ENCODE assay signal across 18 cellular contexts in genomic region chr5:44387391-44387790, GRCh38. TPM values are rescaled to one million over a fixed set of nuclear protein-coding genes. Genes with fewer than 3 reads are reported as not detected.
DNase-seq lines count a peak whose midpoint lies in the region; ATAC-seq and TF ChIP-seq lines count a peak whose summit lies in the region.
"Had no signal": no experiment of that assay in that cellular context is flagged by ENCODE, and none has a peak within 500 bp of the region (broad histone marks: within the 10 kb centered on the region; RNA-seq: fewer than 3 reads in every experiment).

No MANE protein-coding gene starts in this region.

- H3K4me1 ChIP-seq in mucosa of rectum (ENCODE audit: control insufficient read depth in 2 of 2, insufficient read depth in 2 of 2, low read length in 2 of 2) (no peaks in the 10 kb centered on the region), testis (peaks cover 5% of the 10 kb centered on the region)

- H3K27ac ChIP-seq in dorsolateral prefrontal cortex = no peak overlapping the region
- H3K27ac ChIP-seq in mucosa of rectum (ENCODE audit: low read depth in 2 of 2, low read length in 2 of 2) = no peak overlapping the region
- peak overlapping the region in 1 of 2 donors; percentile 5 for H3K27ac ChIP-seq in testis

- peaks cover 3% of the 10 kb centered on the region for H3K9me3 Mint-ChIP-seq in activated CD4-positive, alpha-beta T cell treated with anti-CD3 and anti-CD28 coated beads for 36 hours (ENCODE audit: low read depth)
- H3K9me3 Mint-ChIP-seq: activated naive CD8-positive, alpha-beta T cell treated with anti-CD3 and anti-CD28 coated beads, Interleukin-2, amount 10 ng/mL, durations not matched to agents 7 days and 5 days had no signal

- no peak overlapping the region for H3K9ac ChIP-seq in mucosa of rectum (ENCODE audit: low read depth in 1 of 2, low read length in 2 of 2)

- H3K27me3 ChIP-seq in dorsolateral prefrontal cortex = peaks cover 0 to 67% (median 31%) of the 10 kb centered on the region in 45 donors
- H3K27me3 ChIP-seq in mucosa of rectum (ENCODE audit: control insufficient read depth in 2 of 2, insufficient read depth in 2 of 2, low read length in 2 of 2) = peaks cover 0 to 2% of the 10 kb centered on the region in 2 donors
- no peaks in the 10 kb centered on the region for H3K27me3 ChIP-seq in testis

- TF ChIP-seq POLR2A in testis (IDR thresholded peaks at IDR 0.05) = no peak

- H3K4me3 ChIP-seq in dorsolateral prefrontal cortex (peak overlapping the region in 32 of 59 donors; percentile 3 to 74 (median 60)), mucosa of rectum (ENCODE audit: low read length in 2 of 2) (peak overlapping the region; percentile 32 to 53), testis (peak overlapping the region; percentile 53 to 67)

- no peaks in the 10 kb centered on the region for H3K36me3 Mint-ChIP-seq in activated CD4-positive, alpha-beta T cell treated with anti-CD3 and anti-CD28 coated beads for 36 hours (ENCODE audit: low read depth)
- H3K36me3 Mint-ChIP-seq: activated naive CD8-positive, alpha-beta T cell treated with anti-CD3 and anti-CD28 coated beads, Interleukin-2, amount 10 ng/mL, durations not matched to agents 7 days and 5 days; immature natural killer cell had no signal

- DNase-seq in NCI-H2107 (lab: John Stamatoyannopoulos, UW) (peak; percentile 3), dorsolateral prefrontal cortex (no peak), testis (peak; percentile 16), T-helper 9 cell (no peak), inferior parietal cortex (ENCODE audit: extremely low spot score) (no peak)
- DNase-seq in activated CD4-positive, alpha-beta T cell treated with anti-CD3 and anti-CD28 coated beads for 36 hours = no peak
- no peak for DNase-seq in activated CD4-positive, CD25-positive, alpha-beta regulatory T cell (lab: John Stamatoyannopoulos, UW)
- DNase-seq: activated CD4-positive, CD25-positive, alpha-beta regulatory T cell treated with anti-CD3 and anti-CD28 coated beads, Interleukin-2, amount 50 U/mL, for 72 hours; activated naive CD8-positive, alpha-beta T cell treated with anti-CD3 and anti-CD28 coated beads, Interleukin-2, amount 10 ng/mL, durations not matched to agents 7 days and 5 days; GOT3; immature natural killer cell; KG1; NCI-H1417; small intestine; SW 1271 had no signal

- TF ChIP-seq CTCF in dorsolateral prefrontal cortex (IDR thresholded peaks at IDR 0.05 in 54 of 56, conservative IDR thresholded peaks at IDR 0.05 in 2 of 56; ENCODE audit: low read depth in 1 of 56, partially characterized antibody in 56 of 56) (no peak), testis (IDR thresholded peaks at IDR 0.05) (no peak)

- no peaks in the 10 kb centered on the region for H3K9me3 ChIP-seq in mucosa of rectum (ENCODE audit: control insufficient read depth in 2 of 2, low read length in 2 of 2)
- no peaks in the 10 kb centered on the region for H3K9me3 ChIP-seq in testis

- H3K36me3 ChIP-seq in mucosa of rectum (ENCODE audit: control insufficient read depth in 2 of 2, insufficient read depth in 2 of 2, low read length in 2 of 2) (no peaks in the 10 kb centered on the region), testis (ENCODE audit: low read depth, missing control alignments) (no peaks in the 10 kb centered on the region)

- CTCF ChIA-PET in activated CD4-positive, alpha-beta T cell treated with anti-CD3 and anti-CD28 coated beads for 36 hours (lab: Charles Lee) = no interaction called here

- H3K27ac Mint-ChIP-seq in activated CD4-positive, alpha-beta T cell treated with anti-CD3 and anti-CD28 coated beads for 36 hours = no peak overlapping the region
- H3K27ac Mint-ChIP-seq: activated naive CD8-positive, alpha-beta T cell treated with anti-CD3 and anti-CD28 coated beads, Interleukin-2, amount 10 ng/mL, durations not matched to agents 7 days and 5 days; immature natural killer cell had no signal

- POLR2A ChIA-PET in activated CD4-positive, alpha-beta T cell treated with anti-CD3 and anti-CD28 coated beads for 36 hours (lab: Charles Lee) = no interaction called here

- peaks cover 39% of the 10 kb centered on the region for H3K27me3 Mint-ChIP-seq in activated CD4-positive, alpha-beta T cell treated with anti-CD3 and anti-CD28 coated beads for 36 hours

- intact Hi-C loops in dorsolateral prefrontal cortex (cut with DNase I) (no loop called here), testis (cut with DNase I; ENCODE audit: low total_unique reads) (no loop called here)
- intact Hi-C loops in activated CD4-positive, alpha-beta T cell treated with anti-CD3 and anti-CD28 coated beads for 36 hours (cut with DNase I, micrococcal nuclease) = no loop called here

- no peak for ATAC-seq in activated CD4-positive, alpha-beta T cell treated with anti-CD3 and anti-CD28 coated beads for 36 hours

- WGBS in testis, 2 donors = 15 to 22% methylated on average over 3 of the region's 3 CpGs

- no peak overlapping the region for H3K4me3 Mint-ChIP-seq in activated CD4-positive, alpha-beta T cell treated with anti-CD3 and anti-CD28 coated beads for 36 hours
- H3K4me3 Mint-ChIP-seq: activated naive CD8-positive, alpha-beta T cell treated with anti-CD3 and anti-CD28 coated beads, Interleukin-2, amount 10 ng/mL, durations not matched to agents 7 days and 5 days; immature natural killer cell had no signal

- H3K4me1 Mint-ChIP-seq in activated CD4-positive, alpha-beta T cell treated with anti-CD3 and anti-CD28 coated beads for 36 hours = peaks cover 10% of the 10 kb centered on the region
- H3K4me1 Mint-ChIP-seq: activated naive CD8-positive, alpha-beta T cell treated with anti-CD3 and anti-CD28 coated beads, Interleukin-2, amount 10 ng/mL, durations not matched to agents 7 days and 5 days; immature natural killer cell had no signal

RNA-seq across cellular contexts. Expression of gene FGF10, which starts 1.8 kb away (rescaled TPM):
- total RNA-seq in dorsolateral prefrontal cortex (1 to 10 TPM in 108 of 120 experiments, under 1 TPM in 12; 0.23 to 5.1 (median 2.0) TPM), testis (1 to 10 TPM; 3.3 to 4.4 TPM)
- 2.3 TPM for polyA plus RNA-seq in testis (ENCODE audit: insufficient read depth, low read depth, low replicate concordance)
- not detected for total RNA-seq in activated CD4-positive, alpha-beta T cell treated with anti-CD3 and anti-CD28 coated beads for 36 hours
- total RNA-seq: activated naive CD8-positive, alpha-beta T cell treated with anti-CD3 and anti-CD28 coated beads, Interleukin-2, amount 10 ng/mL, durations not matched to agents 7 days and 5 days; NCI-H460; OCI-LY7 had no signal
- polyA plus RNA-seq: immature natural killer cell had no signal

Comparison
In these comparisons a context has a peak if more than half of its experiments do, and no peak if none do; other contexts are left out.
1. DNase-seq: peak in NCI-H2107 (single experiment) and testis (single experiment); none in dorsolateral prefrontal cortex (0 of 10), T-helper 9 cell (single experiment), activated CD4-positive, alpha-beta T cell treated with anti-CD3 and anti-CD28 coated beads for 36 hours (single experiment), activated CD4-positive, CD25-positive, alpha-beta regulatory T cell (0 of 4) and inferior parietal cortex (single experiment).
2. Peak in every context shown above with its lines, with median percentiles within 50 percentile points of each other: H3K4me3 ChIP-seq.